In genomic region chr6:168265394-168265793, GRCh38 we compare ENCODE assay signal across 34 cellular contexts. TPM values are rescaled to one million over a fixed set of nuclear protein-coding genes. Genes with fewer than 3 reads are reported as not detected.
"Had no signal": no experiment of that assay in that cellular context is flagged by ENCODE, and none has a peak within 500 bp of the region (broad histone marks: within the 10 kb centered on the region; RNA-seq: fewer than 3 reads in every experiment).

No MANE protein-coding gene starts in this region.

- H3K4me3 Mint-ChIP-seq: activated CD4-positive, alpha-beta T cell treated with anti-CD3 and anti-CD28 coated beads for 36 hours; activated CD4-positive, alpha-beta T cell treated with anti-CD3 and anti-CD28 coated beads, Interleukin-2, amount 10 ng/mL, durations not matched to agents 7 days and 5 days; activated CD8-positive, alpha-beta T cell treated with anti-CD3 and anti-CD28 coated beads, Interleukin-2, amount 10 ng/mL, durations not matched to agents 7 days and 5 days; activated naive CD8-positive, alpha-beta T cell; activated naive CD8-positive, alpha-beta T cell treated with anti-CD3 and anti-CD28 coated beads, Interleukin-2, amount 50 U/mL, for 24 hours; activated T-cell treated with anti-CD3 and anti-CD28 coated beads, Interleukin-2, amount 50 U/mL, for 24 hours; brain; IgD-negative memory B cell; T-helper 1 cell treated with Interleukin-12 subunit alpha and Interleukin-12 subunit beta and Interleukin-4 antibody, amounts not matched to agents 30 μg/mL and 1 μg/mL, for 36 hours; T-helper 2 cell treated with Interferon-gamma antibody and Interleukin-4, amounts not matched to agents 5 μg/mL and 100 μg/mL, for 36 hours had no signal

- H3K9me3 ChIP-seq: Peyer's patch had no signal

- H3K27me3 ChIP-seq: Peyer's patch had no signal

- ATAC-seq: activated CD4-positive, alpha-beta T cell treated with anti-CD3 and anti-CD28 coated beads for 36 hours; activated CD8-positive, alpha-beta T cell treated with anti-CD3 and anti-CD28 coated beads, Interleukin-2, amount 10 ng/mL, durations not matched to agents 7 days and 5 days; activated naive CD8-positive, alpha-beta T cell treated with anti-CD3 and anti-CD28 coated beads, Interleukin-2, amount 50 U/mL, for 24 hours; PC-3; Right ventricle myocardium inferior had no signal

- H3K36me3 ChIP-seq: Peyer's patch had no signal

- H3K27ac Mint-ChIP-seq: activated CD4-positive, alpha-beta T cell treated with anti-CD3 and anti-CD28 coated beads for 36 hours; activated CD4-positive, alpha-beta T cell treated with anti-CD3 and anti-CD28 coated beads, Interleukin-2, amount 10 ng/mL, durations not matched to agents 7 days and 5 days; activated CD8-positive, alpha-beta T cell treated with anti-CD3 and anti-CD28 coated beads, Interleukin-2, amount 10 ng/mL, durations not matched to agents 7 days and 5 days; activated naive CD8-positive, alpha-beta T cell; activated naive CD8-positive, alpha-beta T cell treated with anti-CD3 and anti-CD28 coated beads, Interleukin-2, amount 50 U/mL, for 24 hours; activated T-cell treated with anti-CD3 and anti-CD28 coated beads, Interleukin-2, amount 50 U/mL, for 24 hours; activated T-helper 2 cell treated with anti-CD3 and anti-CD28 coated beads, Interferon-gamma antibody, Interleukin-2, Interleukin-4, amounts not matched to agents 10 μg/mL and 5 μg/mL and 100 μg/mL, durations not matched to agents 14 hours and 24 hours and 36 hours; IgD-negative memory B cell; T-helper 1 cell treated with Interleukin-12 subunit alpha and Interleukin-12 subunit beta and Interleukin-4 antibody, amounts not matched to agents 30 μg/mL and 1 μg/mL, for 36 hours; T-helper 2 cell treated with Interferon-gamma antibody and Interleukin-4, amounts not matched to agents 5 μg/mL and 100 μg/mL, for 36 hours had no signal

- H3K36me3 Mint-ChIP-seq: activated naive CD8-positive, alpha-beta T cell; brain had no signal

- FAIRE-seq: TTC549 had no signal

- DNase-seq: activated CD4-positive, alpha-beta T cell treated with anti-CD3 and anti-CD28 coated beads for 36 hours; activated CD4-positive, alpha-beta T cell treated with anti-CD3 and anti-CD28 coated beads, Interleukin-2, amount 10 ng/mL, durations not matched to agents 7 days and 5 days; activated CD4-positive, alpha-beta T cell treated with anti-CD3 and anti-CD28 coated beads, Interleukin-2, amount 50 U/mL, for 48 hours; activated CD8-positive, alpha-beta T cell treated with anti-CD3 and anti-CD28 coated beads, Interleukin-2, amount 10 ng/mL, durations not matched to agents 7 days and 5 days; activated gamma-delta T cell; activated naive CD4-positive, alpha-beta T cell treated with Interleukin-2 at 50 U/mL for 16 hours; activated naive CD8-positive, alpha-beta T cell treated with anti-CD3 and anti-CD28 coated beads, Interleukin-2, amount 50 U/mL, for 24 hours; activated T-cell treated with anti-CD3 and anti-CD28 coated beads, Interleukin-2, amount 50 U/mL, for 24 hours; anterior cingulate cortex; Karpas-422; KBM-7; NCI-H1105; NCI-H1417 treated with DMSO at 0.1 percent for 48 hours; NCI-H1930; NCI-H2081 treated with DMSO at 0.1 percent for 48 hours; NCI-H345; NCI-H524 treated with DMSO at 0.1 percent for 48 hours; NCI-H748 treated with DMSO at 0.1 percent for 48 hours; NK-92 treated with Interleukin-12 subunit alpha and Interleukin-12 subunit beta, amount 100 ng/mL, for 24 hours; PC-3; Peyer's patch; RPMI8226; SIG-M5 had no signal

- H3K4me3 ChIP-seq: Peyer's patch had no signal

- H3K27ac ChIP-seq: Peyer's patch had no signal

- H3K27me3 Mint-ChIP-seq: activated CD4-positive, alpha-beta T cell treated with anti-CD3 and anti-CD28 coated beads, Interleukin-2, amount 10 ng/mL, durations not matched to agents 7 days and 5 days; IgD-negative memory B cell had no signal

- H3K9me3 Mint-ChIP-seq: activated CD4-positive, alpha-beta T cell treated with anti-CD3 and anti-CD28 coated beads, Interleukin-2, amount 10 ng/mL, durations not matched to agents 7 days and 5 days; activated naive CD8-positive, alpha-beta T cell treated with anti-CD3 and anti-CD28 coated beads, Interleukin-2, amount 50 U/mL, for 24 hours; activated T-cell treated with anti-CD3 and anti-CD28 coated beads, Interleukin-2, amount 50 U/mL, for 24 hours; activated T-helper 2 cell treated with anti-CD3 and anti-CD28 coated beads, Interferon-gamma antibody, Interleukin-2, Interleukin-4, amounts not matched to agents 10 μg/mL and 5 μg/mL and 100 μg/mL, durations not matched to agents 14 hours and 24 hours and 36 hours; T-helper 1 cell treated with Interleukin-12 subunit alpha and Interleukin-12 subunit beta and Interleukin-4 antibody, amounts not matched to agents 30 μg/mL and 1 μg/mL, for 36 hours; T-helper 2 cell treated with Interferon-gamma antibody and Interleukin-4, amounts not matched to agents 5 μg/mL and 100 μg/mL, for 36 hours had no signal

- H3K4me1 Mint-ChIP-seq: activated CD4-positive, alpha-beta T cell treated with anti-CD3 and anti-CD28 coated beads for 36 hours; activated CD4-positive, alpha-beta T cell treated with anti-CD3 and anti-CD28 coated beads, Interleukin-2, amount 10 ng/mL, durations not matched to agents 7 days and 5 days; activated naive CD8-positive, alpha-beta T cell treated with anti-CD3 and anti-CD28 coated beads, Interleukin-2, amount 50 U/mL, for 24 hours; IgD-negative memory B cell had no signal

RNA-seq across cellular contexts. Expression of gene DACT2, which starts 54.2 kb away (rescaled TPM):
- total RNA-seq: activated CD8-positive, alpha-beta T cell treated with anti-CD3 and anti-CD28 coated beads, Interleukin-2, amount 10 ng/mL, durations not matched to agents 7 days and 5 days; MCF 10A; NCI-H460; PC-3; SK-MEL-5 had no signal
- polyA plus RNA-seq: IgD-negative memory B cell had no signal
